Comparison of ENCODE assay signal across 18 cellular contexts in the genomic region with DNA sequence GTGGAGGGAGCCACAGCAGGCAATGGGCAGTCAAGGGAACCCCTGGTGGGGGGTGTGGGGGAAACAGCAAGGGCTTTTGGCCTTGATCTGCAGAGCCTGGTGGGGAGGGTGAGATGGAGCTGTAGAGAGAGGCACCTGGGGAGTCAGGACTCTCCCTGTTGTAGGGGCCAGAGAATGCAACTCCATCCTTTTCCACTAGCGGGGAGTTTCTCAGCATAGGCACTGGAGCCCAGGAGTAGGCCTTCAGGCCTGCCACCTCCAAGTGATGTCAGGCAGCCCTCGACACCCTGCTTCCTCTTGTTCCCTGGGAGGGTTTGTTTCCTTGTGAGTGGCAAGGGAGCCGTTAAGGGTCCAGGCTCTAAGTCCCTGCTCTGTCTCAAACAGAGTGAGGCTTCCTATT. TPM values are rescaled to one million over a fixed set of nuclear protein-coding genes. Genes with fewer than 3 reads are reported as not detected.
A peak's percentile ranks its signal among the peaks of the same experiment; 100 is the strongest.
DNase-seq lines count a peak whose midpoint lies in the region; TF ChIP-seq lines count a peak whose summit lies in the region.
"Had no signal": no experiment of that assay in that cellular context is flagged by ENCODE, and none has a peak within 500 bp of the region (broad histone marks: within the 10 kb centered on the region; RNA-seq: fewer than 3 reads in every experiment).

No MANE protein-coding gene starts in this region.

- no CpG with 5 or more reads among the region's 3 CpGs for WGBS in neuronal stem cell (ENCODE audit: extremely low coverage in 2 of 2, insufficient read length in 2 of 2, insufficient replicate concordance in 1 of 2), 2 donors

- no peak overlapping the region for H2BK5ac ChIP-seq in neuronal stem cell (ENCODE audit: low read length)

- peak; percentile 17 for TF ChIP-seq CTCF in Calu3 (IDR thresholded peaks at IDR 0.05; ENCODE audit: unreplicated experiment)
- no peak for TF ChIP-seq CTCF in HEK293 (tag by site-specific recombination; IDR thresholded peaks at IDR 0.05)
- TF ChIP-seq CTCF in vagina (IDR thresholded peaks at IDR 0.05) = no peak

- POLR2A ChIA-PET in HEK293 (lab: Yijun Ruan, JAX) = interaction anchor here (0.6 kb wide), 1 partner anchor 15 kb away, joined by 3 read pairs; no protein-coding TSS in a partner anchor

- H3K27ac ChIP-seq in HEK293 (ENCODE audit: extremely low read depth, low read depth, low read length) (0 out of 2 replicates have a peak overlapping the region, but pooled peaks have one; percentile 16), caudate nucleus (ENCODE audit: low read depth, low read length) (peak overlapping the region; percentile 94), neuronal stem cell (replicated peaks; ENCODE audit: low read length) (no peak overlapping the region), vagina (no peak overlapping the region)

- no peak overlapping the region for H3K4me3 Mint-ChIP-seq in Calu3 (ENCODE audit: low read depth, unreplicated experiment)
- H3K4me3 Mint-ChIP-seq: CD4-positive, CD25-positive, alpha-beta regulatory T cell; CD8-positive, alpha-beta memory T cell; GM23338 had no signal

- no peaks in the 10 kb centered on the region for H3K36me3 Mint-ChIP-seq in Calu3 (ENCODE audit: insufficient read depth, unreplicated experiment)

- no peak overlapping the region for H2BK120ac ChIP-seq in neuronal stem cell (ENCODE audit: low read depth, low read length)

- TF ChIP-seq POLR2A in vagina (IDR thresholded peaks at IDR 0.05) = no peak

- no peak overlapping the region for H2BK15ac ChIP-seq in neuronal stem cell (ENCODE audit: low read length)

- H3K4me2 ChIP-seq in neuronal stem cell (ENCODE audit: insufficient read depth, low read length, poor library complexity, severe bottlenecking) = no peak overlapping the region
- H3K4me2 ChIP-seq: GM23338 had no signal

- no peak for DNase-seq in Calu3
- no peak for DNase-seq in caudate nucleus (lab: John Stamatoyannopoulos, UW)
- DNase-seq in neuronal stem cell (ENCODE audit: low spot score) = no peak
- no peak for DNase-seq in NCI-H2029 treated with DMSO at 0.1 percent for 48 hours (lab: John Stamatoyannopoulos, UW)
- no peak for DNase-seq in vagina (ENCODE audit: extremely low spot score in 2 of 2)
- DNase-seq in HAP-1 (ENCODE audit: low spot score in 2 of 2) = no peak
- DNase-seq in NCI-H510A treated with DMSO at 0.1 percent for 48 hours (lab: John Stamatoyannopoulos, UW) = no peak
- DNase-seq: ACHN; BE2C; C1 segment of cervical spinal cord; CD4-positive, CD25-positive, alpha-beta regulatory T cell; CD8-positive, alpha-beta memory T cell; COR-L47; IMR-90 had no signal

- H3K4me1 Mint-ChIP-seq in Calu3 (ENCODE audit: low read depth, unreplicated experiment) = no peaks in the 10 kb centered on the region

- H2BK12ac ChIP-seq in neuronal stem cell (ENCODE audit: low read length) = no peak overlapping the region

- no peak overlapping the region for H3K4ac ChIP-seq in neuronal stem cell (ENCODE audit: low read length)

- H3K9me3 ChIP-seq in HEK293 (ENCODE audit: control insufficient read depth, insufficient read depth, low read depth, low read length) = no peaks in the 10 kb centered on the region
- no peaks in the 10 kb centered on the region for H3K9me3 ChIP-seq in neuronal stem cell (replicated peaks in 1 of 2; ENCODE audit: control insufficient read depth in 2 of 2, insufficient read depth in 1 of 2, low read depth in 1 of 2, low read length in 2 of 2)
- H3K9me3 ChIP-seq in vagina = no peaks in the 10 kb centered on the region
- no peaks in the 10 kb centered on the region for H3K9me3 ChIP-seq in HAP-1
- H3K9me3 ChIP-seq: BE2C had no signal

- peak overlapping the region; percentile 4 for H3K9ac ChIP-seq in neuronal stem cell (ENCODE audit: low read depth, low read length, poor library complexity)

- no peak overlapping the region for H3K14ac ChIP-seq in neuronal stem cell (ENCODE audit: low read length)

- no peak overlapping the region for H3K18ac ChIP-seq in neuronal stem cell (ENCODE audit: low read length)

- in situ Hi-C loops in HAP-1 (cut with MboI; ENCODE audit: low sequenced_read_pairs) = no loop called here

- H2AFZ ChIP-seq in neuronal stem cell (ENCODE audit: low read length) = no peak overlapping the region
- H2AFZ ChIP-seq: GM23338 had no signal

- H3K27me3 ChIP-seq in neuronal stem cell (ENCODE audit: control insufficient read depth in 3 of 3, insufficient read depth in 3 of 3, low read depth in 1 of 3, low read length in 3 of 3) (no peaks in the 10 kb centered on the region), vagina (no peaks in the 10 kb centered on the region), HAP-1 (ENCODE audit: low read depth) (no peaks in the 10 kb centered on the region)
- H3K27me3 ChIP-seq: BE2C had no signal

- BruUV-seq in Calu3 (replicated peaks; lab: Mats Ljungman, UMichigan) = no TSS peak

- H3K4me1 ChIP-seq in HEK293 (ENCODE audit: control insufficient read depth, insufficient read depth, low read length) = no peaks in the 10 kb centered on the region
- H3K4me1 ChIP-seq in neuronal stem cell (ENCODE audit: control insufficient read depth in 2 of 2, insufficient read depth in 1 of 2, low read depth in 1 of 2, low read length in 2 of 2) = peaks cover 6 to 22% of the 10 kb centered on the region in 2 donors
- no peaks in the 10 kb centered on the region for H3K4me1 ChIP-seq in vagina
- no peaks in the 10 kb centered on the region for H3K4me1 ChIP-seq in HAP-1

- H3K23ac ChIP-seq in neuronal stem cell (ENCODE audit: low read depth, low read length, poor library complexity) = no peak overlapping the region

- H2AK5ac ChIP-seq in neuronal stem cell (ENCODE audit: low read depth, low read length) = no peak overlapping the region

- no peak overlapping the region for H4K8ac ChIP-seq in neuronal stem cell (ENCODE audit: low read depth, low read length)

- CTCF ChIA-PET in Calu3 (lab: Charles Lee) (no interaction called here), HEK293 (lab: Yijun Ruan, JAX) (interaction anchor here (1.2 kb wide), 1 partner anchor 54 kb away, joined by 3 read pairs; no protein-coding TSS in a partner anchor)

- no peak overlapping the region for H3K4me3 ChIP-seq in HEK293 (ENCODE audit: low read depth, low read length)
- no peak overlapping the region for H3K4me3 ChIP-seq in neuronal stem cell (ENCODE audit: low read length in 2 of 2)
- H3K4me3 ChIP-seq in vagina = no peak overlapping the region
- no peak overlapping the region for H3K4me3 ChIP-seq in HAP-1
- H3K4me3 ChIP-seq: GM23338, K562 had no signal

- no peak overlapping the region for H4K91ac ChIP-seq in neuronal stem cell (ENCODE audit: low read depth, low read length, poor library complexity)

- no peaks in the 10 kb centered on the region for H3K9me3 Mint-ChIP-seq in Calu3 (ENCODE audit: low read depth, unreplicated experiment)
- H3K9me3 Mint-ChIP-seq: CD4-positive, CD25-positive, alpha-beta regulatory T cell; CD8-positive, alpha-beta memory T cell had no signal

- H3K27me3 Mint-ChIP-seq in Calu3 (ENCODE audit: unreplicated experiment) = no peaks in the 10 kb centered on the region
- H3K27me3 Mint-ChIP-seq: CD4-positive, CD25-positive, alpha-beta regulatory T cell; CD8-positive, alpha-beta memory T cell had no signal

- peaks cover 56 to 58% of the 10 kb centered on the region in 2 experiments for H3K36me3 ChIP-seq in HEK293 (ENCODE audit: control insufficient read depth in 2 of 2, insufficient read depth in 1 of 2, low read length in 2 of 2)
- peaks cover 14 to 49% of the 10 kb centered on the region in 2 donors for H3K36me3 ChIP-seq in neuronal stem cell (replicated peaks in 1 of 2; ENCODE audit: control insufficient read depth in 2 of 2, insufficient read depth in 2 of 2, low read length in 2 of 2)
- H3K36me3 ChIP-seq in vagina = peaks cover 0 to 15% of the 10 kb centered on the region in 2 donors
- peaks cover 4% of the 10 kb centered on the region for H3K36me3 ChIP-seq in HAP-1 (replicated peaks)

- intact Hi-C loops in Calu3 (cut with micrococcal nuclease; ENCODE audit: unreplicated experiment) = no loop called here
- intact Hi-C loops in vagina (cut with DNase I) = no loop called here

- no peak overlapping the region for H3K27ac Mint-ChIP-seq in Calu3 (ENCODE audit: unreplicated experiment)
- H3K27ac Mint-ChIP-seq: GM23338 had no signal

- H3K79me1 ChIP-seq in neuronal stem cell (ENCODE audit: low read depth, low read length) = peaks cover 1% of the 10 kb centered on the region

TF ChIP-seq in HEK293, 187 proteins besides CTCF, POLR2A, EP300 and RAD21:
- TF ChIP-seq SCRT1 (tag by site-specific recombination; IDR thresholded peaks at IDR 0.05; ENCODE audit: borderline replicate concordance) (no peak), GLIS1 (tag by site-specific recombination; IDR thresholded peaks at IDR 0.05) (peak; percentile 16; the same call in 1 of the 2 replicates), ZIC2 (tag by site-specific recombination; IDR thresholded peaks at IDR 0.05) (peak; percentile 58)

RNA-seq across cellular contexts. Expression of a gene that starts 25.0 kb away (rescaled TPM):
- total RNA-seq in Calu3 (2022) (32.0 and 35.0 TPM in 2 replicates), vagina (13.5 TPM)
- 11.4 TPM for polyA plus RNA-seq in neuronal stem cell (2013, experiment 1 of 2)
- polyA plus RNA-seq in neuronal stem cell (2013, experiment 2 of 2) = 12.1 TPM

RNA-seq across cellular contexts. Expression of a gene that starts 37.3 kb away (rescaled TPM):
- total RNA-seq in Calu3 (2022) = 1.5 and 3.1 TPM in 2 replicates
- polyA plus RNA-seq in neuronal stem cell (2013, experiment 1 of 2) = 0.61 TPM
- 0.79 TPM for polyA plus RNA-seq in neuronal stem cell (2013, experiment 2 of 2)
- total RNA-seq in vagina = not detected
- total RNA-seq: A172; CD4-positive, CD25-positive, alpha-beta regulatory T cell had no signal
- polyA plus RNA-seq: CD4-positive, CD25-positive, alpha-beta regulatory T cell; CD8-positive, alpha-beta memory T cell had no signal

RNA-seq across cellular contexts. Expression of a gene that starts 39.7 kb away (rescaled TPM):
- total RNA-seq in Calu3 (2022) = 1.6 TPM in 2 replicates
- polyA plus RNA-seq in neuronal stem cell (2013, experiment 1 of 2) = 41.6 TPM
- polyA plus RNA-seq in neuronal stem cell (2013, experiment 2 of 2) = 43.2 TPM
- 106 TPM for total RNA-seq in vagina
- total RNA-seq: CD4-positive, CD25-positive, alpha-beta regulatory T cell; CD8-positive, alpha-beta memory T cell; IMR-90 had no signal
- polyA plus RNA-seq: CD8-positive, alpha-beta memory T cell had no signal

RNA-seq across cellular contexts. Expression of a gene that starts 48.0 kb away (rescaled TPM):
- total RNA-seq in Calu3 (2022) = 68.3 and 72.4 TPM in 2 replicates
- 134 TPM for polyA plus RNA-seq in neuronal stem cell (2013, experiment 1 of 2)
- polyA plus RNA-seq in neuronal stem cell (2013, experiment 2 of 2) = 128 TPM
- total RNA-seq in vagina = 21.9 TPM

RNA-seq across cellular contexts. Expression of a gene that starts 48.5 kb away (rescaled TPM):
- total RNA-seq in Calu3 (2022) = 1.7 and 2.4 TPM in 2 replicates
- polyA plus RNA-seq in neuronal stem cell (2013, experiment 1 of 2) = 2.2 TPM
- 2.0 TPM for polyA plus RNA-seq in neuronal stem cell (2013, experiment 2 of 2)
- total RNA-seq in vagina = not detected
- total RNA-seq: CD4-positive, CD25-positive, alpha-beta regulatory T cell had no signal

Comparison
In these comparisons a context has a peak if more than half of its experiments do, and no peak if none do; other contexts are left out.
1. H3K27ac ChIP-seq: peak in HEK293 (single experiment) and caudate nucleus (single experiment); none in neuronal stem cell (single experiment) and vagina (single experiment).
2. RNA of a gene that starts 39.7 kb away (total RNA-seq): 106 TPM in vagina (single experiment); 1.6 TPM in Calu3; every median in the first group is over 10 times any median in the second.